18 cellular contexts compared by ENCODE assay signal in genomic region chr12:25087596-25087995, GRCh38.
DNase-seq lines count a peak whose midpoint lies in the region; ATAC-seq and TF ChIP-seq lines count a peak whose summit lies in the region.
"Had no signal": no experiment of that assay in that cellular context is flagged by ENCODE, and none has a peak within 500 bp of the region (broad histone marks: within the 10 kb centered on the region; RNA-seq: fewer than 3 reads in every experiment).

No MANE protein-coding gene starts in this region.

- CTCF ChIA-PET in T-cell (lab: Charles Lee): no interaction called here

- H3K4ac ChIP-seq in H9 (ENCODE audit: low read depth, low read length): no peak overlapping the region

- H3K4me2 ChIP-seq in DOHH2 (ENCODE audit: low read length) (peak overlapping the region; percentile 4; the same call in 1 of the 2 replicates), H9 (ENCODE audit: insufficient read depth, insufficient read length, low read length) (no peak overlapping the region)

- POLR2A ChIA-PET in naive thymus-derived CD8-positive, alpha-beta T cell (lab: Charles Lee): no interaction called here
- POLR2A ChIA-PET in T-cell (lab: Charles Lee): no interaction called here

- peaks cover 97% of the 10 kb centered on the region for H3K36me3 ChIP-seq in DOHH2 (ENCODE audit: control insufficient read depth, low read length)

- H3K4me3 Mint-ChIP-seq in activated T-cell treated with anti-CD3 and anti-CD28 coated beads, Interleukin-2, amount 50 U/mL, for 24 hours: no peak overlapping the region
- H3K4me3 Mint-ChIP-seq in activated T-helper 17 cell treated with anti-CD3 and anti-CD28 coated beads, Interleukin-2, amount 50 U/mL, for 72 hours: no peak overlapping the region
- H3K4me3 Mint-ChIP-seq in naive thymus-derived CD8-positive, alpha-beta T cell: no peak overlapping the region
- H3K4me3 Mint-ChIP-seq in T-cell (no peak overlapping the region), H9 (no peak overlapping the region)

- H3K14ac ChIP-seq in H9 (ENCODE audit: insufficient read depth, low read length): no peak overlapping the region

- peak overlapping the region; percentile 44 for H3K27ac Mint-ChIP-seq in activated T-cell treated with anti-CD3 and anti-CD28 coated beads, Interleukin-2, amount 50 U/mL, for 24 hours
- peak overlapping the region; percentile 61 for H3K27ac Mint-ChIP-seq in activated T-helper 17 cell treated with anti-CD3 and anti-CD28 coated beads, Interleukin-2, amount 50 U/mL, for 72 hours
- H3K27ac Mint-ChIP-seq in naive thymus-derived CD8-positive, alpha-beta T cell: peak overlapping the region in 7 of 10 donors; percentile 27 to 81 (median 56)
- H3K27ac Mint-ChIP-seq in T-cell (no peak overlapping the region), H9 (no peak overlapping the region)

- H3F3A ChIP-seq in DOHH2 (ENCODE audit: control insufficient read depth, insufficient read depth): peaks cover 84% of the 10 kb centered on the region

- H4K20me1 ChIP-seq in DOHH2 (ENCODE audit: control insufficient read depth, insufficient read depth, low read depth, low read length): peaks cover 9% of the 10 kb centered on the region; the same call in 1 of the 2 replicates
- H4K20me1 ChIP-seq in H9 (ENCODE audit: control insufficient read depth, insufficient read depth, insufficient read length): no peaks in the 10 kb centered on the region

- no peaks in the 10 kb centered on the region for H3K27me3 Mint-ChIP-seq in activated T-cell treated with anti-CD3 and anti-CD28 coated beads, Interleukin-2, amount 50 U/mL, for 24 hours
- no peaks in the 10 kb centered on the region for H3K27me3 Mint-ChIP-seq in activated T-helper 17 cell treated with anti-CD3 and anti-CD28 coated beads, Interleukin-2, amount 50 U/mL, for 72 hours
- H3K27me3 Mint-ChIP-seq in naive thymus-derived CD8-positive, alpha-beta T cell: no peaks in the 10 kb centered on the region
- H3K27me3 Mint-ChIP-seq in T-cell (no peaks in the 10 kb centered on the region), H9 (ENCODE audit: low read depth) (no peaks in the 10 kb centered on the region; the same call in 1 of the 2 replicates)

- no peaks in the 10 kb centered on the region for H3K9me2 ChIP-seq in DOHH2 (replicated peaks; ENCODE audit: control insufficient read depth, low read length)

- no peak overlapping the region for H2BK15ac ChIP-seq in H9 (ENCODE audit: low read depth, low read length)

- WGBS in H9 (ENCODE audit: extremely low coverage, insufficient read length, low lambda C conversion rate): no CpG with 5 or more reads among the region's 10 CpGs

- H3K27me3 ChIP-seq in DOHH2 (ENCODE audit: control insufficient read depth, low read length) (no peaks in the 10 kb centered on the region), H9 (ENCODE audit: insufficient read depth, low read length) (no peaks in the 10 kb centered on the region)

- no peaks in the 10 kb centered on the region for H3K9me3 ChIP-seq in DOHH2 (ENCODE audit: control insufficient read depth, insufficient read depth, low read length)
- H3K9me3 ChIP-seq in H9 (ENCODE audit: control insufficient read depth, low read depth, low read length): no peaks in the 10 kb centered on the region

- H3K23ac ChIP-seq in H9 (ENCODE audit: insufficient read length, low read depth, low read length): no peak overlapping the region

- H3K79me2 ChIP-seq in DOHH2 (ENCODE audit: control insufficient read depth, low read length) (peaks cover 88% of the 10 kb centered on the region), H9 (ENCODE audit: insufficient read depth, low read length) (no peaks in the 10 kb centered on the region)

- H4K5ac ChIP-seq in H9 (ENCODE audit: insufficient read length, low read depth, low read length): no peak overlapping the region

- no peaks in the 10 kb centered on the region for H3K23me2 ChIP-seq in H9 (ENCODE audit: insufficient read length, low read depth, low read length, poor library complexity, severe bottlenecking)

- no peak overlapping the region for H2AFZ ChIP-seq in H9 (ENCODE audit: low read length)

- no peak overlapping the region for H2BK12ac ChIP-seq in H9 (ENCODE audit: insufficient read length, low read depth, low read length)

- H2BK5ac ChIP-seq in H9 (ENCODE audit: insufficient read length, low read length): no peak overlapping the region

- H2BK120ac ChIP-seq in H9 (ENCODE audit: low read depth, low read length, poor library complexity, severe bottlenecking): no peak overlapping the region

- no peak overlapping the region for H2BK20ac ChIP-seq in H9 (ENCODE audit: low read depth, low read length, poor library complexity, severe bottlenecking)

- H3K4me1 ChIP-seq in DOHH2 (ENCODE audit: control insufficient read depth, low read length) (peaks cover 70% of the 10 kb centered on the region), H9 (ENCODE audit: insufficient read depth, low read length) (no peaks in the 10 kb centered on the region; the same call in 1 of the 2 replicates)

- no peak overlapping the region for H3K18ac ChIP-seq in H9 (ENCODE audit: insufficient read length, low read depth, low read length)

- no peak for DNase-seq in activated T-cell treated with anti-CD3 and anti-CD28 coated beads, Interleukin-2, amount 50 U/mL, for 24 hours
- DNase-seq in activated T-cell treated with anti-CD3 and anti-CD28 coated beads for 4 hours: no peak
- DNase-seq in naive thymus-derived CD8-positive, alpha-beta T cell: no peak
- no peak for DNase-seq in T-cell
- no peak for DNase-seq in UCSD-AML1 (lab: John Stamatoyannopoulos, UW; ENCODE audit: unreplicated experiment)
- no peak for DNase-seq in H9
- DNase-seq: DMS 273 treated with DMSO at 0.1 percent for 48 hours; GF-D8; IMR-90; MV-4-11; NCI-H1417; NCI-H1930; NK-92 treated with Interleukin-12 subunit alpha and Interleukin-12 subunit beta, amount 100 ng/mL, for 24 hours; OCI-M1; SIG-M5 had no signal

- no peak overlapping the region for H3K9ac ChIP-seq in H9 (ENCODE audit: extremely low read depth, insufficient read length, low read length)

- H4K91ac ChIP-seq in H9 (ENCODE audit: insufficient read length, low read depth, low read length): no peak overlapping the region

- peaks cover 76% of the 10 kb centered on the region for H3K36me3 Mint-ChIP-seq in activated T-cell treated with anti-CD3 and anti-CD28 coated beads, Interleukin-2, amount 50 U/mL, for 24 hours (ENCODE audit: low read depth)
- peaks cover 59% of the 10 kb centered on the region for H3K36me3 Mint-ChIP-seq in activated T-helper 17 cell treated with anti-CD3 and anti-CD28 coated beads, Interleukin-2, amount 50 U/mL, for 72 hours (ENCODE audit: low read depth)
- H3K36me3 Mint-ChIP-seq in naive thymus-derived CD8-positive, alpha-beta T cell: peaks cover 12 to 87% (median 62%) of the 10 kb centered on the region in 3 donors
- H3K36me3 Mint-ChIP-seq in T-cell (peaks cover 79% of the 10 kb centered on the region), H9 (ENCODE audit: insufficient read depth in 1 of 3, low read depth in 3 of 3) (no peaks in the 10 kb centered on the region)

- H2AK5ac ChIP-seq in H9 (ENCODE audit: insufficient read length, low read length): no peak overlapping the region

- no peak for ATAC-seq in activated T-helper 17 cell treated with anti-CD3 and anti-CD28 coated beads, Interleukin-2, amount 50 U/mL, for 72 hours (replicated peaks)
- no peak for ATAC-seq in naive thymus-derived CD8-positive, alpha-beta T cell
- no peak for ATAC-seq in T-cell (replicated peaks in 1 of 4)

- no peak overlapping the region for H3T11ph ChIP-seq in H9 (ENCODE audit: low read length)

- TF ChIP-seq CTCF in DOHH2 (IDR thresholded peaks at IDR 0.05; ENCODE audit: low read depth, low read length, poor library complexity, severe bottlenecking): no peak
- TF ChIP-seq CTCF in H9 (conservative IDR thresholded peaks at IDR 0.05): no peak

- no peaks in the 10 kb centered on the region for H3K9me3 Mint-ChIP-seq in activated T-cell treated with anti-CD3 and anti-CD28 coated beads, Interleukin-2, amount 50 U/mL, for 24 hours
- H3K9me3 Mint-ChIP-seq in activated T-helper 17 cell treated with anti-CD3 and anti-CD28 coated beads, Interleukin-2, amount 50 U/mL, for 72 hours: no peaks in the 10 kb centered on the region
- no peaks in the 10 kb centered on the region for H3K9me3 Mint-ChIP-seq in naive thymus-derived CD8-positive, alpha-beta T cell
- H3K9me3 Mint-ChIP-seq in T-cell: no peaks in the 10 kb centered on the region
- no peaks in the 10 kb centered on the region for H3K9me3 Mint-ChIP-seq in H9

- peaks cover 31% of the 10 kb centered on the region for H3K4me1 Mint-ChIP-seq in activated T-cell treated with anti-CD3 and anti-CD28 coated beads, Interleukin-2, amount 50 U/mL, for 24 hours (ENCODE audit: low read depth)
- peaks cover 4% of the 10 kb centered on the region for H3K4me1 Mint-ChIP-seq in activated T-helper 17 cell treated with anti-CD3 and anti-CD28 coated beads, Interleukin-2, amount 50 U/mL, for 72 hours
- H3K4me1 Mint-ChIP-seq in naive thymus-derived CD8-positive, alpha-beta T cell: peaks cover 8 to 28% (median 18%) of the 10 kb centered on the region in 4 donors
- H3K4me1 Mint-ChIP-seq in T-cell (peaks cover 20 to 28% (median 28%) of the 10 kb centered on the region in 3 donors), H9 (peaks cover 0 to 3% of the 10 kb centered on the region in 2 experiments; a peak in 1 of 4 replicates)

- no peak overlapping the region for H4K8ac ChIP-seq in H9 (replicated peaks; ENCODE audit: insufficient read length, low read depth, low read length)

- no peaks in the 10 kb centered on the region for H3K79me1 ChIP-seq in H9 (ENCODE audit: insufficient read depth, low read depth, low read length, poor library complexity, severe bottlenecking)

- no peak overlapping the region for H3K56ac ChIP-seq in H9 (ENCODE audit: insufficient read length, low read depth, low read length)

- H3K27ac ChIP-seq in DOHH2 (ENCODE audit: low read depth, low read length): no peak overlapping the region
- no peak overlapping the region for H3K27ac ChIP-seq in H9 (ENCODE audit: insufficient read length, low read depth, low read length)
- H3K27ac ChIP-seq: C4-2B had no signal

- no peak overlapping the region for H3K4me3 ChIP-seq in DOHH2 (ENCODE audit: low read length)

Comparison
In these comparisons a context has a peak if more than half of its experiments do, and no peak if none do; other contexts are left out.
1. H3K27ac Mint-ChIP-seq: peak in activated T-cell treated with anti-CD3 and anti-CD28 coated beads, Interleukin-2, amount 50 U/mL, for 24 hours (single experiment), activated T-helper 17 cell treated with anti-CD3 and anti-CD28 coated beads, Interleukin-2, amount 50 U/mL, for 72 hours (single experiment) and naive thymus-derived CD8-positive, alpha-beta T cell (7 of 10); none in T-cell (0 of 2) and H9 (0 of 3).